14 cellular contexts compared by ENCODE assay signal in the genomic region with DNA sequence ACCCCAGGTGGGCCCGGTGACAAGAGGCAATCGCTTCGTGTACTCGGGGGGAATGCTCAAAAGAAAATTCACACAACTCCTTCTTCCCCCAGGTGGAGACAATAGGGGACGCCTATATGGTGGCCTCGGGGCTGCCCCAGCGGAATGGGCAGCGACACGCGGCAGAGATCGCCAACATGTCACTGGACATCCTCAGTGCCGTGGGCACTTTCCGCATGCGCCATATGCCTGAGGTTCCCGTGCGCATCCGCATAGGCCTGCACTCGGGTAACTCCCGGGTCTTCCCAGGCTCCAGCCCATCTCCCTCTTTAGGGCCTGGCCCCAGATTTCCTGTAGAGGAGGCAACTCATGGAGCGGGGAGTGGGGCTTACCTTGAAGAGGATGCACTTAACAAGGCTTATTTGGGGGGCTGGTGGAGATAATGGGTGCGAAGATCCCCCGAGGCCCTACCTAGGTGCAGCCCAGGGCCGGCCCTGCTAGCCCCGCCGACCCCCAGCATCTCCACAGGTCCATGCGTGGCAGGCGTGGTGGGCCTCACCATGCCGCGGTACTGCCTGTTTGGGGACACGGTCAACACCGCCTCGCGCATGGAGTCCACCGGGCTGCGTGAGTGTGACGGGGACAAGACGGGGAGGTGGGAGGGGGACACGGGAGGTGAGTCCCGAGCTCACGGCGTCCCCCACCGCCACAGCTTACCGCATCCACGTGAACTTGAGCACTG. TPM values are rescaled to one million over a fixed set of nuclear protein-coding genes. Genes with fewer than 3 reads are reported as not detected.
DNase-seq lines count a peak whose midpoint lies in the region; ATAC-seq and TF ChIP-seq lines count a peak whose summit lies in the region.
"Had no signal": no experiment of that assay in that cellular context is flagged by ENCODE, and none has a peak within 500 bp of the region (broad histone marks: within the 10 kb centered on the region; RNA-seq: fewer than 3 reads in every experiment).

No MANE protein-coding gene starts in this region.

- H3K4me3 Mint-ChIP-seq in memory B cell = peak overlapping the region; percentile 32
- H3K4me3 Mint-ChIP-seq in stimulated activated naive CD8-positive, alpha-beta T cell treated with anti-CD3 and anti-CD28 coated beads, Interleukin-15, amount 100 ng/mL, for 72 hours = peak overlapping the region in 1 of 2 donors; percentile 18

- no peaks in the 10 kb centered on the region for H3K36me3 Mint-ChIP-seq in memory B cell
- H3K36me3 Mint-ChIP-seq: brain had no signal

- H3K27me3 ChIP-seq in H7 (ENCODE audit: control insufficient read depth, insufficient read depth, low read length) = peaks cover 26% of the 10 kb centered on the region
- H3K27me3 ChIP-seq in mammary epithelial cell (ENCODE audit: insufficient read depth, low read length) = no peaks in the 10 kb centered on the region
- H3K27me3 ChIP-seq in skeletal muscle satellite cell (ENCODE audit: control insufficient read depth, insufficient read depth, low read length) = peaks cover 44% of the 10 kb centered on the region
- H3K27me3 ChIP-seq in body of pancreas = no peaks in the 10 kb centered on the region

- H3K79me2 ChIP-seq in mammary epithelial cell (ENCODE audit: insufficient read depth, low read length) = no peaks in the 10 kb centered on the region

- intact Hi-C loops in mammary epithelial cell (cut with micrococcal nuclease) = no loop called here
- intact Hi-C loops in body of pancreas (cut with DNase I) = no loop called here

- H3K27ac Mint-ChIP-seq in memory B cell = no peak overlapping the region
- no peak overlapping the region for H3K27ac Mint-ChIP-seq in stimulated activated naive CD8-positive, alpha-beta T cell treated with anti-CD3 and anti-CD28 coated beads, Interleukin-15, amount 100 ng/mL, for 72 hours
- H3K27ac Mint-ChIP-seq: activated T-cell treated with anti-CD3 and anti-CD28 coated beads, Interleukin-2, amount 50 U/mL, for 24 hours; brain had no signal

- BruUV-seq in mammary epithelial cell (replicated peaks; lab: Mats Ljungman, UMichigan) = no TSS peak

- peak overlapping the region; percentile 74 for H2AFZ ChIP-seq in mammary epithelial cell (ENCODE audit: low read depth, low read length)

- H3K4me1 ChIP-seq in mammary epithelial cell (ENCODE audit: insufficient read depth, low read length) (peaks cover 46% of the 10 kb centered on the region), skeletal muscle satellite cell (ENCODE audit: control insufficient read depth, insufficient read depth, low read length) (peaks cover 26% of the 10 kb centered on the region), body of pancreas (peaks cover 18% of the 10 kb centered on the region)

- no peaks in the 10 kb centered on the region for H3K9me3 ChIP-seq in mammary epithelial cell (replicated peaks; ENCODE audit: insufficient read depth, low read length)
- no peaks in the 10 kb centered on the region for H3K9me3 ChIP-seq in skeletal muscle satellite cell (replicated peaks; ENCODE audit: low read length)
- no peaks in the 10 kb centered on the region for H3K9me3 ChIP-seq in body of pancreas

- peaks cover 23% of the 10 kb centered on the region for H3K27me3 Mint-ChIP-seq in memory B cell
- peaks cover 46% of the 10 kb centered on the region for H3K27me3 Mint-ChIP-seq in stimulated activated naive CD8-positive, alpha-beta T cell treated with anti-CD3 and anti-CD28 coated beads, Interleukin-15, amount 100 ng/mL, for 72 hours

- DNase-seq in H7 (no peak), mammary epithelial cell (no peak), memory B cell (ENCODE audit: low spot score in 2 of 2) (no peak), body of pancreas (no peak), SHP77 treated with DMSO at 0.1 percent for 48 hours (lab: John Stamatoyannopoulos, UW) (no peak), ACHN (no peak)
- no peak for DNase-seq in stimulated activated naive CD8-positive, alpha-beta T cell treated with anti-CD3 and anti-CD28 coated beads, Interleukin-15, amount 100 ng/mL, for 72 hours
- DNase-seq: activated CD4-positive, CD25-positive, alpha-beta regulatory T cell treated with anti-CD3 and anti-CD28 coated beads, Interleukin-2, amount 50 U/mL, for 72 hours; HCEC 1CT; NCI-H1105; NCI-H526 treated with DMSO at 0.1 percent for 48 hours had no signal

- H3K27ac ChIP-seq in mammary epithelial cell (ENCODE audit: insufficient read depth, low read depth, low read length) = no peak overlapping the region
- no peak overlapping the region for H3K27ac ChIP-seq in body of pancreas

- dilution Hi-C loops in mammary epithelial cell (cut with HindIII; ENCODE audit: low sequenced_read_pairs) = no loop called here

- WGBS in mammary epithelial cell (ENCODE audit: low coverage, missing lambda C conversion rate) = 93% methylated on average over 22 of the region's 44 CpGs
- WGBS in body of pancreas, 2 donors = 73 to 77% methylated on average over 25 to 39 of the region's 44 CpGs

- peaks cover 17% of the 10 kb centered on the region for H3K4me1 Mint-ChIP-seq in memory B cell
- H3K4me1 Mint-ChIP-seq in stimulated activated naive CD8-positive, alpha-beta T cell treated with anti-CD3 and anti-CD28 coated beads, Interleukin-15, amount 100 ng/mL, for 72 hours = peaks cover 35% of the 10 kb centered on the region

- TF ChIP-seq CTCF in mammary epithelial cell (conservative IDR thresholded peaks at IDR 0.05 in 1 of 2, IDR thresholded peaks at IDR 0.05 in 1 of 2; ENCODE audit: extremely low read depth in 1 of 2, insufficient read depth in 1 of 2, low read depth in 1 of 2, low read length in 2 of 2) (no peak), body of pancreas (IDR thresholded peaks at IDR 0.05) (no peak)

- H3K4me3 ChIP-seq in H7 (ENCODE audit: insufficient read depth, low read depth, low read length) (peak overlapping the region; percentile 61), mammary epithelial cell (replicated peaks in 1 of 3; ENCODE audit: insufficient read depth in 1 of 3, low read depth in 2 of 3, low read length in 3 of 3) (no peak overlapping the region), skeletal muscle satellite cell (ENCODE audit: low read length) (no peak overlapping the region), body of pancreas (no peak overlapping the region)

- H3K9ac ChIP-seq in mammary epithelial cell (ENCODE audit: insufficient read depth, low read length) (no peak overlapping the region), skeletal muscle satellite cell (ENCODE audit: low read depth, low read length) (no peak overlapping the region)

- H3K9me3 Mint-ChIP-seq in memory B cell = no peaks in the 10 kb centered on the region
- H3K9me3 Mint-ChIP-seq in stimulated activated naive CD8-positive, alpha-beta T cell treated with anti-CD3 and anti-CD28 coated beads, Interleukin-15, amount 100 ng/mL, for 72 hours = no peaks in the 10 kb centered on the region
- H3K9me3 Mint-ChIP-seq: activated T-cell treated with anti-CD3 and anti-CD28 coated beads, Interleukin-2, amount 50 U/mL, for 24 hours had no signal

- no peaks in the 10 kb centered on the region for H4K20me1 ChIP-seq in mammary epithelial cell (ENCODE audit: insufficient read depth, low read length)

- peak overlapping the region; percentile 81 for H3K4me2 ChIP-seq in mammary epithelial cell (ENCODE audit: insufficient read depth, low read depth, low read length)
- peak overlapping the region; percentile 63 for H3K4me2 ChIP-seq in skeletal muscle satellite cell (ENCODE audit: low read length)

- TF ChIP-seq POLR2A in body of pancreas (IDR thresholded peaks at IDR 0.05) = no peak

- H3K36me3 ChIP-seq in H7 (replicated peaks; ENCODE audit: control insufficient read depth, insufficient read depth, low read length) (no peaks in the 10 kb centered on the region), mammary epithelial cell (ENCODE audit: insufficient read depth, low read length) (no peaks in the 10 kb centered on the region), skeletal muscle satellite cell (ENCODE audit: insufficient read depth, low read length) (no peaks in the 10 kb centered on the region), body of pancreas (replicated peaks in 1 of 2; ENCODE audit: insufficient read depth in 1 of 2, low read depth in 2 of 2) (no peaks in the 10 kb centered on the region)

- ATAC-seq in memory B cell (ENCODE audit: low read depth) = no peak
- no peak for ATAC-seq in stimulated activated naive CD8-positive, alpha-beta T cell treated with anti-CD3 and anti-CD28 coated beads, Interleukin-15, amount 100 ng/mL, for 72 hours
- no peak for ATAC-seq in body of pancreas

- CTCF ChIA-PET in mammary epithelial cell (lab: Charles Lee; ENCODE audit: low non-redundant PET) = no interaction called here

- in situ Hi-C loops in mammary epithelial cell (cut with MboI; ENCODE audit: low sequenced_read_pairs in 2 of 2) (no loop called here), ACHN (cut with HindIII; ENCODE audit: low pct_ligation_motif_present, low pct_unique_long_range_greater_than_20kb, low sequenced_read_pairs) (no loop called here)

RNA-seq across cellular contexts. Expression of a gene that starts 13.0 kb away (rescaled TPM):
- not detected in 2 replicates for total RNA-seq in H7 (2014; rRNA removed; shearing (Covaris generic))
- total RNA-seq in mammary epithelial cell = under 1 TPM in 1 of 2 donors, not detected in 1; 0.47 TPM
- polyA plus RNA-seq in mammary epithelial cell = 0.01 TPM
- polyA minus RNA-seq in mammary epithelial cell = not detected
- not detected in 2 replicates for total RNA-seq in skeletal muscle satellite cell (2012; rRNA removed)
- not detected for total RNA-seq in body of pancreas

RNA-seq across cellular contexts. Expression of a gene that starts 23.5 kb away (rescaled TPM):
- not detected in 2 replicates for total RNA-seq in H7 (2014; rRNA removed; shearing (Covaris generic))
- total RNA-seq in mammary epithelial cell = 10 to 100 TPM; 43.5 to 45.3 TPM
- polyA plus RNA-seq in mammary epithelial cell = 83.5 TPM
- 66.6 TPM for polyA minus RNA-seq in mammary epithelial cell
- total RNA-seq in skeletal muscle satellite cell (2012; rRNA removed) = 0.76 and 2.6 TPM in 2 replicates
- 1 to 10 TPM in 1 of 2 donors, not detected in 1; 1.3 TPM for total RNA-seq in body of pancreas

Comparison
In these comparisons a context has a peak if more than half of its experiments do, and no peak if none do; other contexts are left out.
1. RNA of a gene that starts 23.5 kb away (total RNA-seq): 43.5 to 45.3 TPM in mammary epithelial cell; 1.3 TPM in body of pancreas and not detected in H7; every median in the first group is over 10 times any median in the second.